15 cellular contexts compared by ENCODE assay signal in the genomic region with DNA sequence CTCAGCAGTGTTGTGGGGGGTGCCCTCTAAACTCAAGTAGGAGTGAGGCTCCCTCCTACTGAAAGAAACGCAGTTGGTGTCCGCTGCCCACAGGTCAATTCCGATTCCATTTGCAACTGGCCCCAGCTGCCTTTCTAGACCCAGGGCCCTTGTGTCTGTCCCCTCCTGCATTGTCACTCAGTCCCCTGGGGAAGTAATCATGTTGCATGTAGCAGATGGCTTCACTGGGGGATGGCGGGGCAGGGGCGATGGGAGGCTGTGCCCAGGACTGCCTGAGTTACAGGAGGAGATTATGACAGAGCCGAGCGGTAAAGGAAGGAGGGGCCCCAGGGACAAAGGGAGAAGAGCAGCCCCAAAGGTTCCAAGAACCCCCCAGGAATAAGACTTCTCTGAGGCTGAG.
DNase-seq lines count a peak whose midpoint lies in the region; FAIRE-seq and TF ChIP-seq lines count a peak whose summit lies in the region.
"Had no signal": no experiment of that assay in that cellular context is flagged by ENCODE, and none has a peak within 500 bp of the region (broad histone marks: within the 10 kb centered on the region; RNA-seq: fewer than 3 reads in every experiment).

No MANE protein-coding gene starts in this region.

- no peak overlapping the region for H3K9ac ChIP-seq in neuronal stem cell (ENCODE audit: low read depth, low read length, poor library complexity)

- no peak overlapping the region for H2BK5ac ChIP-seq in neuronal stem cell (ENCODE audit: low read length)

- no peak overlapping the region for H2AFZ ChIP-seq in neuronal stem cell (ENCODE audit: low read length)

- H3K4me1 ChIP-seq in neuronal stem cell (ENCODE audit: control insufficient read depth in 2 of 2, insufficient read depth in 1 of 2, low read depth in 1 of 2, low read length in 2 of 2): peaks cover 0 to 18% of the 10 kb centered on the region in 2 donors
- no peaks in the 10 kb centered on the region for H3K4me1 ChIP-seq in tibial nerve
- peaks cover 0 to 47% (median 4%) of the 10 kb centered on the region in 3 donors for H3K4me1 ChIP-seq in esophagus squamous epithelium
- H3K4me1 ChIP-seq: SJCRH30 had no signal

- no peak overlapping the region for H2AK5ac ChIP-seq in neuronal stem cell (ENCODE audit: low read depth, low read length)

- H4K91ac ChIP-seq in neuronal stem cell (ENCODE audit: low read depth, low read length, poor library complexity): no peak overlapping the region

- H2BK15ac ChIP-seq in neuronal stem cell (ENCODE audit: low read length): no peak overlapping the region

- H3K27me3 ChIP-seq in WERI-Rb-1 (ENCODE audit: insufficient read depth, low read depth, severe bottlenecking) (no peaks in the 10 kb centered on the region), neuronal stem cell (ENCODE audit: control insufficient read depth in 3 of 3, insufficient read depth in 3 of 3, low read depth in 1 of 3, low read length in 3 of 3) (peaks cover 0 to 11% (median 0%) of the 10 kb centered on the region in 3 experiments), tibial nerve (no peaks in the 10 kb centered on the region), esophagus squamous epithelium (no peaks in the 10 kb centered on the region)
- H3K27me3 ChIP-seq: SJCRH30 had no signal

- H2BK120ac ChIP-seq in neuronal stem cell (ENCODE audit: low read depth, low read length): no peak overlapping the region

- no peaks in the 10 kb centered on the region for H3K79me1 ChIP-seq in neuronal stem cell (ENCODE audit: low read depth, low read length)

- H3K23ac ChIP-seq in neuronal stem cell (ENCODE audit: low read depth, low read length, poor library complexity): no peak overlapping the region

- TF ChIP-seq CTCF in WERI-Rb-1 (IDR thresholded peaks at IDR 0.05; ENCODE audit: low read depth, low read length) (no peak), tibial nerve (IDR thresholded peaks at IDR 0.05) (no peak), esophagus squamous epithelium (IDR thresholded peaks at IDR 0.05) (no peak)

- H3K14ac ChIP-seq in neuronal stem cell (ENCODE audit: low read length): no peak overlapping the region

- no peak overlapping the region for H3K4me3 ChIP-seq in WERI-Rb-1 (ENCODE audit: low read depth, low read length)
- H3K4me3 ChIP-seq in neuronal stem cell (ENCODE audit: low read length in 2 of 2): no peak overlapping the region
- no peak overlapping the region for H3K4me3 ChIP-seq in tibial nerve
- H3K4me3 ChIP-seq in esophagus squamous epithelium: no peak overlapping the region
- H3K4me3 ChIP-seq: SJCRH30 had no signal

- TF ChIP-seq EP300 in tibial nerve (IDR thresholded peaks at IDR 0.05): no peak

- H3K18ac ChIP-seq in neuronal stem cell (ENCODE audit: low read length): peak overlapping the region; percentile 11

- H3K27ac ChIP-seq in WERI-Rb-1: peak overlapping the region; percentile 89
- H3K27ac ChIP-seq in neuronal stem cell (replicated peaks; ENCODE audit: low read length): no peak overlapping the region
- no peak overlapping the region for H3K27ac ChIP-seq in tibial nerve
- no peak overlapping the region for H3K27ac ChIP-seq in esophagus squamous epithelium
- H3K27ac ChIP-seq: RWPE1, SJCRH30 had no signal

- H3K4ac ChIP-seq in neuronal stem cell (ENCODE audit: low read length): no peak overlapping the region

- FAIRE-seq in GM19239 (lab: Jason Lieb, UNC): no peak

- no CpG with 5 or more reads among the region's 7 CpGs for WGBS in neuronal stem cell (ENCODE audit: extremely low coverage in 2 of 2, insufficient read length in 2 of 2, insufficient replicate concordance in 1 of 2), 2 donors
- 73 to 81% methylated on average over 7 of the region's 7 CpGs for WGBS in tibial nerve, 2 donors
- 91 to 95% methylated on average over 6 of the region's 7 CpGs for WGBS in esophagus squamous epithelium, 2 donors

- no peaks in the 10 kb centered on the region for H3K9me3 ChIP-seq in WERI-Rb-1 (ENCODE audit: severe bottlenecking)
- peaks cover 0 to 2% of the 10 kb centered on the region in 2 donors for H3K9me3 ChIP-seq in neuronal stem cell (replicated peaks in 1 of 2; ENCODE audit: control insufficient read depth in 2 of 2, insufficient read depth in 1 of 2, low read depth in 1 of 2, low read length in 2 of 2)
- H3K9me3 ChIP-seq in tibial nerve: no peaks in the 10 kb centered on the region
- no peaks in the 10 kb centered on the region for H3K9me3 ChIP-seq in esophagus squamous epithelium
- H3K9me3 ChIP-seq: SJCRH30 had no signal

- intact Hi-C loops in esophagus squamous epithelium (cut with DNase I): no loop called here

- H4K8ac ChIP-seq in neuronal stem cell (ENCODE audit: low read depth, low read length): no peak overlapping the region

- H3K36me3 ChIP-seq in WERI-Rb-1 (no peaks in the 10 kb centered on the region), neuronal stem cell (replicated peaks in 1 of 2; ENCODE audit: control insufficient read depth in 2 of 2, insufficient read depth in 2 of 2, low read length in 2 of 2) (no peaks in the 10 kb centered on the region), tibial nerve (no peaks in the 10 kb centered on the region), esophagus squamous epithelium (no peaks in the 10 kb centered on the region)
- H3K36me3 ChIP-seq: SJCRH30 had no signal

- TF ChIP-seq POLR2A in tibial nerve (IDR thresholded peaks at IDR 0.05) (no peak), esophagus squamous epithelium (IDR thresholded peaks at IDR 0.05) (no peak)

- no peak overlapping the region for H3K4me2 ChIP-seq in neuronal stem cell (ENCODE audit: insufficient read depth, low read length, poor library complexity, severe bottlenecking)

- DNase-seq in D341Med (ENCODE audit: low spot score): peak; percentile 87
- DNase-seq in NCI-H1694 treated with DMSO at 0.1 percent for 48 hours (lab: John Stamatoyannopoulos, UW): peak; percentile 76
- peak; percentile 95 for DNase-seq in WERI-Rb-1
- DNase-seq in neuronal stem cell (ENCODE audit: low spot score): no peak
- DNase-seq in tibial nerve (ENCODE audit: low spot score in 2 of 2): no peak
- no peak for DNase-seq in esophagus squamous epithelium (lab: John Stamatoyannopoulos, UW)
- no peak for DNase-seq in GM19239 (ENCODE audit: insufficient read length, low spot score)
- DNase-seq: CD4-positive, alpha-beta memory T cell; DMS 273 treated with DMSO at 0.1 percent for 48 hours; H7; Kasumi-1; NCI-H1105 treated with DMSO at 0.1 percent for 48 hours; NCI-H2029 treated with DMSO at 0.1 percent for 48 hours; SJCRH30 had no signal

- H2BK12ac ChIP-seq in neuronal stem cell (ENCODE audit: low read length): no peak overlapping the region

Comparison
In these comparisons a context has a peak if more than half of its experiments do, and no peak if none do; other contexts are left out.
1. DNase-seq: peak in D341Med (single experiment), NCI-H1694 treated with DMSO at 0.1 percent for 48 hours (single experiment) and WERI-Rb-1 (single experiment); none in neuronal stem cell (single experiment), tibial nerve (0 of 2), esophagus squamous epithelium (single experiment) and GM19239 (single experiment).